In genomic region chr22:50260801-50261614, GRCh38 we compare ENCODE assay signal across 8 cellular contexts. TPM values are rescaled to one million over a fixed set of nuclear protein-coding genes. Genes with fewer than 3 reads are reported as not detected.
DNase-seq lines count a peak whose midpoint lies in the region; ATAC-seq, FAIRE-seq and TF ChIP-seq lines count a peak whose summit lies in the region.

No MANE protein-coding gene starts in this region.

- no peaks in the 10 kb centered on the region for H3K36me3 ChIP-seq in SU-DHL-6 (ENCODE audit: low read length)
- H3K36me3 ChIP-seq in H1 (ENCODE audit: control insufficient read depth in 2 of 4, insufficient read depth in 4 of 4, low read length in 3 of 4): no peaks in the 10 kb centered on the region
- peaks cover 0 to 3% (median 0%) of the 10 kb centered on the region in 4 donors for H3K36me3 ChIP-seq in upper lobe of left lung

- peaks cover 6% of the 10 kb centered on the region; the same call in 1 of the 2 replicates for H3K23me2 ChIP-seq in H1 (ENCODE audit: low read depth, low read length)

- H4K91ac ChIP-seq in H1 (replicated peaks; ENCODE audit: insufficient read length, low read length): peak overlapping the region; percentile 40

- peak overlapping the region; percentile 1 for H3K27ac ChIP-seq in SU-DHL-6 (ENCODE audit: low read depth, low read length)
- no peak overlapping the region for H3K27ac ChIP-seq in H1 (ENCODE audit: low read depth, low read length)
- H3K27ac ChIP-seq in upper lobe of left lung: peak overlapping the region in 3 of 4 donors; percentile 15 to 70 (median 42)

- intact Hi-C loops in lower leg skin (cut with DNase I; ENCODE audit: low total_unique reads): no loop called here

- no peak overlapping the region for H2AFZ ChIP-seq in SU-DHL-6 (ENCODE audit: low read depth, low read length, severe bottlenecking)
- H2AFZ ChIP-seq in H1 (ENCODE audit: low read length): no peak overlapping the region; the same call in 1 of the 2 replicates

- no peak overlapping the region for H2BK120ac ChIP-seq in H1 (replicated peaks; ENCODE audit: low read depth, low read length)

- H3K27me3 ChIP-seq in SU-DHL-6 (ENCODE audit: low read length) (no peaks in the 10 kb centered on the region), H1 (replicated peaks in 1 of 4; ENCODE audit: control insufficient read depth in 3 of 4, extremely low read depth in 1 of 4, insufficient read depth in 3 of 4, low read length in 3 of 4) (peaks cover 1 to 22% (median 18%) of the 10 kb centered on the region in 4 experiments; a peak in 6 of 7 replicates), upper lobe of left lung (peaks cover 0 to 13% (median 2%) of the 10 kb centered on the region in 4 donors)

- H3K9me3 ChIP-seq in SU-DHL-6 (ENCODE audit: insufficient read depth, low read length): no peaks in the 10 kb centered on the region
- no peaks in the 10 kb centered on the region for H3K9me3 ChIP-seq in H1 (ENCODE audit: insufficient read depth in 2 of 2, low read depth in 1 of 2, low read length in 1 of 2)
- H3K9me3 ChIP-seq in upper lobe of left lung: no peaks in the 10 kb centered on the region

- no peak for FAIRE-seq in H1 (lab: Jason Lieb, UNC)

- peak overlapping the region; percentile 89; the same call in 1 of the 2 replicates for H4K8ac ChIP-seq in H1 (ENCODE audit: extremely low read depth, insufficient read depth, low read length)

- TF ChIP-seq POLR2A in H1 (IDR thresholded peaks at IDR 0.05; ENCODE audit: control extremely low read depth in 1 of 2, low read depth in 2 of 2, low read length in 2 of 2) (no peak), upper lobe of left lung (IDR thresholded peaks at IDR 0.05) (no peak), lower leg skin (IDR thresholded peaks at IDR 0.05) (no peak)

- H3K4ac ChIP-seq in H1 (replicated peaks; ENCODE audit: insufficient read length, low read depth, low read length): no peak overlapping the region

- no peaks in the 10 kb centered on the region for H4K20me1 ChIP-seq in SU-DHL-6 (ENCODE audit: low read depth, low read length)
- peaks cover 5 to 10% of the 10 kb centered on the region in 2 experiments for H4K20me1 ChIP-seq in H1 (replicated peaks in 1 of 2; ENCODE audit: control insufficient read depth in 1 of 2, insufficient read depth in 2 of 2, low read length in 2 of 2)

- TF ChIP-seq RAD21 in H1 (IDR thresholded peaks at IDR 0.05 in 1 of 2, conservative IDR thresholded peaks at IDR 0.05 in 1 of 2; ENCODE audit: low read depth in 2 of 2, low read length in 2 of 2): no peak

- H3K18ac ChIP-seq in H1 (ENCODE audit: extremely low read depth, low read length): no peak overlapping the region; the same call in none of the 2 replicates

- H3K23ac ChIP-seq in H1 (ENCODE audit: insufficient read length): no peak overlapping the region

- H2BK15ac ChIP-seq in H1 (ENCODE audit: low read length): 0 out of 2 replicates have a peak overlapping the region, but pooled peaks have one; percentile 61

- H3F3A ChIP-seq in SU-DHL-6 (ENCODE audit: insufficient read depth): no peaks in the 10 kb centered on the region

- ATAC-seq in HG02759 (IDR thresholded peaks at IDR 0.05; ENCODE audit: unreplicated experiment): peak; percentile 43
- ATAC-seq in upper lobe of left lung (ENCODE audit: low FRiP score in 2 of 2): peak in 1 of 2 donors; percentile 7
- no peak for ATAC-seq in HG02981 (IDR thresholded peaks at IDR 0.05; ENCODE audit: unreplicated experiment)

- peak; percentile 69 for DNase-seq in G401 (ENCODE audit: low spot score)
- DNase-seq in H1 (ENCODE audit: low read depth in 1 of 2, low spot score in 2 of 2): peak in 1 of 2 experiments; percentile 72
- peak; percentile 65 for DNase-seq in middle frontal gyrus (ENCODE audit: extremely low spot score, low spot score)
- peak in 1 of 2 donors; percentile 91 for DNase-seq in upper lobe of left lung
- DNase-seq in lower leg skin (ENCODE audit: low spot score in 2 of 2): no peak

- TF ChIP-seq EP300 in H1 (IDR thresholded peaks at IDR 0.05; ENCODE audit: borderline replicate concordance in 1 of 2, low read depth in 2 of 2, low read length in 2 of 2) (no peak), upper lobe of left lung (IDR thresholded peaks at IDR 0.05) (no peak)

- H3K56ac ChIP-seq in H1 (replicated peaks; ENCODE audit: insufficient read length, low read depth, low read length): no peak overlapping the region

- H2BK12ac ChIP-seq in H1 (ENCODE audit: low read depth, low read length): no peak overlapping the region

- no peaks in the 10 kb centered on the region for H3K79me1 ChIP-seq in H1 (ENCODE audit: low read depth, low read length)

- WGBS in H1 (ENCODE audit: extremely low coverage in 1 of 2, insufficient coverage in 1 of 2, insufficient read length in 1 of 2, insufficient replicate concordance in 2 of 2, low coverage in 1 of 2, low lambda C conversion rate in 2 of 2, missing lambda C conversion rate in 1 of 2), 2 experiments: 3% methylated on average over 56 of the region's 92 CpGs; no CpG with 5 or more reads in 1 of the 2 experiments
- 0% methylated on average over 10 of the region's 92 CpGs; no CpG with 5 or more reads in 1 of the 2 donors for WGBS in upper lobe of left lung, 2 donors
- WGBS in lower leg skin, 2 donors: 2 to 3% methylated on average over 20 to 56 of the region's 92 CpGs

- TF ChIP-seq CTCF in SU-DHL-6 (IDR thresholded peaks at IDR 0.05; ENCODE audit: insufficient read depth, low read length, poor library complexity, severe bottlenecking) (no peak), H1 (IDR thresholded peaks at IDR 0.05; ENCODE audit: control extremely low read depth in 1 of 3, insufficient read depth in 1 of 3, low read depth in 1 of 3, low read length in 3 of 3) (no peak), upper lobe of left lung (IDR thresholded peaks at IDR 0.05) (no peak), lower leg skin (IDR thresholded peaks at IDR 0.05) (no peak)

- H3K79me2 ChIP-seq in SU-DHL-6 (ENCODE audit: insufficient read depth, low read length) (no peaks in the 10 kb centered on the region), H1 (ENCODE audit: control insufficient read depth in 1 of 2, insufficient read depth in 2 of 2, low read length in 2 of 2) (no peaks in the 10 kb centered on the region)

- H3K9me2 ChIP-seq in SU-DHL-6 (replicated peaks; ENCODE audit: insufficient read depth, low read length): no peaks in the 10 kb centered on the region

- no peak overlapping the region for H4K5ac ChIP-seq in H1 (ENCODE audit: insufficient read length, low read depth, low read length)

- CTCF ChIA-PET in H1 (lab: Charles Lee; ENCODE audit: partially characterized antibody): interaction anchor here (2.2 to 4.7 kb wide), 3 partner anchors 9 to 81 kb away, joined by 12 to 26 read pairs (median 17); partner anchors contain the start of gene HDAC10

- H2AK5ac ChIP-seq in H1 (ENCODE audit: low read depth, low read length): no peak overlapping the region

- no peak overlapping the region for H2BK5ac ChIP-seq in H1 (ENCODE audit: low read depth, low read length)

- H3K4me3 ChIP-seq in SU-DHL-6 (ENCODE audit: insufficient read depth, low read length, poor library complexity, severe bottlenecking): peak overlapping the region; percentile 64
- peak overlapping the region; percentile 35 to 73 (median 48) for H3K4me3 ChIP-seq in H1 (ENCODE audit: extremely low read depth in 1 of 4, insufficient read depth in 2 of 4, low read depth in 3 of 4, low read length in 4 of 4)
- peak overlapping the region; percentile 56 to 67 (median 62) for H3K4me3 ChIP-seq in upper lobe of left lung
- H3K4me3 ChIP-seq in lower leg skin (ENCODE audit: low read depth, poor library complexity, severe bottlenecking): no peak overlapping the region

- no peak overlapping the region for H2BK20ac ChIP-seq in H1 (ENCODE audit: low read length)

- in situ Hi-C loops in G401 (cut with HindIII; ENCODE audit: low sequenced_read_pairs): no loop called here

- H3K9ac ChIP-seq in SU-DHL-6 (ENCODE audit: low read length): peak overlapping the region; percentile 72
- peak overlapping the region in 1 of 4 experiments; percentile 19; a peak in 2 of 7 replicates for H3K9ac ChIP-seq in H1 (replicated peaks in 1 of 4; ENCODE audit: extremely low read depth in 1 of 4, low read depth in 3 of 4, low read length in 3 of 4)

- POLR2A ChIA-PET in H1 (lab: Charles Lee; ENCODE audit: partially characterized antibody): interaction anchor here (0.6 to 2.3 kb wide), 5 partner anchors 9 to 60 kb away, joined by 3 to 5 read pairs (median 3); partner anchors contain the start of gene HDAC10

- H3K4me2 ChIP-seq in SU-DHL-6 (ENCODE audit: low read depth, low read length, poor library complexity, severe bottlenecking) (peak overlapping the region; percentile 56), H1 (ENCODE audit: insufficient read depth in 1 of 2, low read depth in 2 of 2, low read length in 2 of 2) (peak overlapping the region; percentile 77 to 78)

- H3K4me1 ChIP-seq in H1 (replicated peaks in 1 of 4; ENCODE audit: control insufficient read depth in 3 of 4, insufficient read depth in 4 of 4, low read length in 3 of 4) (peaks cover 0 to 20% (median 10%) of the 10 kb centered on the region in 4 experiments; a peak in 6 of 7 replicates), upper lobe of left lung (peaks cover 16 to 35% (median 18%) of the 10 kb centered on the region in 4 donors)

- no peak overlapping the region for H3K14ac ChIP-seq in H1 (ENCODE audit: insufficient read length)

RNA-seq across cellular contexts. Expression of gene MAPK12, which starts 0.5 kb away (rescaled TPM):
- 155 and 158 TPM in 2 replicates for total RNA-seq in G401 (2014; rRNA removed; shearing (Covaris generic))
- 15.6 and 20.3 TPM in 2 replicates for total RNA-seq in H1 (2021; fragmentation: NEBNext Ultra II Directional; extraction: Animal tissue kit (Norgen Biotek cat#: 25700))
- polyA plus RNA-seq in H1 (2011; rRNA removed): 17.3 and 25.9 TPM in 2 replicates
- 24.5 TPM for polyA plus RNA-seq in H1 (2011; cell fraction: cytosol; rRNA removed)
- polyA plus RNA-seq in H1 (2011; cell fraction: nucleus; rRNA removed): 83.3 TPM
- polyA plus RNA-seq in H1 (2012, experiment 1 of 2): 13.2 to 20.0 TPM (median 18.2 TPM) in 4 replicates
- 15.2 TPM for polyA plus RNA-seq in H1 (2012, experiment 2 of 2)
- 14.5 TPM for polyA plus RNA-seq in H1 (2013, experiment 1 of 2)
- polyA plus RNA-seq in H1 (2013, experiment 2 of 2): 11.9 TPM
- 8.8 and 9.6 TPM in 2 replicates for polyA minus RNA-seq in H1 (2011; rRNA and poly(A)+ RNA removed)
- polyA minus RNA-seq in H1 (2011; cell fraction: cytosol; rRNA and poly(A)+ RNA removed): 11.2 TPM
- 19.5 TPM for polyA minus RNA-seq in H1 (2011; cell fraction: nucleus; rRNA and poly(A)+ RNA removed)
- 10 to 100 TPM in 3 of 6 donors, 1 to 10 TPM in 3; 3.1 to 19.2 (median 10.1) TPM for total RNA-seq in upper lobe of left lung
- total RNA-seq in lower leg skin: 1 to 10 TPM in 3 of 4 donors, under 1 TPM in 1; 0.99 to 3.5 (median 1.8) TPM

RNA-seq across cellular contexts. Expression of gene MAPK11, which starts 9.2 kb away (rescaled TPM):
- total RNA-seq in G401 (2014; rRNA removed; shearing (Covaris generic)): 21.3 and 21.5 TPM in 2 replicates
- 1.5 TPM in 2 replicates for total RNA-seq in H1 (2021; fragmentation: NEBNext Ultra II Directional; extraction: Animal tissue kit (Norgen Biotek cat#: 25700))
- 0.70 and 1.5 TPM in 2 replicates for polyA plus RNA-seq in H1 (2011; rRNA removed)
- 1.1 TPM for polyA plus RNA-seq in H1 (2011; cell fraction: cytosol; rRNA removed)
- 4.6 TPM for polyA plus RNA-seq in H1 (2011; cell fraction: nucleus; rRNA removed)
- 0.36 to 1.7 TPM (median 1.1 TPM) in 4 replicates for polyA plus RNA-seq in H1 (2012, experiment 1 of 2)
- 0.45 TPM for polyA plus RNA-seq in H1 (2012, experiment 2 of 2)
- polyA plus RNA-seq in H1 (2013, experiment 1 of 2): 0.87 TPM
- 0.96 TPM for polyA plus RNA-seq in H1 (2013, experiment 2 of 2)
- polyA minus RNA-seq in H1 (2011; rRNA and poly(A)+ RNA removed): 0.57 and 0.68 TPM in 2 replicates
- polyA minus RNA-seq in H1 (2011; cell fraction: cytosol; rRNA and poly(A)+ RNA removed): not detected
- polyA minus RNA-seq in H1 (2011; cell fraction: nucleus; rRNA and poly(A)+ RNA removed): 1.00 TPM
- total RNA-seq in upper lobe of left lung (10 to 100 TPM in 1 of 6 donors, 1 to 10 TPM in 5; 3.1 to 27.3 (median 8.6) TPM), lower leg skin (1 to 10 TPM in 3 of 4 donors, under 1 TPM in 1; 0.65 to 8.1 (median 2.9) TPM)

RNA-seq across cellular contexts. Expression of gene HDAC10, which starts 9.9 kb away (rescaled TPM):
- 6.1 and 28.5 TPM in 2 replicates for total RNA-seq in G401 (2014; rRNA removed; shearing (Covaris generic))
- total RNA-seq in H1 (2021; fragmentation: NEBNext Ultra II Directional; extraction: Animal tissue kit (Norgen Biotek cat#: 25700)): 21.2 and 26.4 TPM in 2 replicates
- polyA plus RNA-seq in H1 (2011; rRNA removed): 11.2 and 18.8 TPM in 2 replicates
- 11.2 TPM for polyA plus RNA-seq in H1 (2011; cell fraction: cytosol; rRNA removed)
- polyA plus RNA-seq in H1 (2011; cell fraction: nucleus; rRNA removed): 131 TPM
- polyA plus RNA-seq in H1 (2012, experiment 1 of 2): 13.3 to 28.3 TPM (median 25.5 TPM) in 4 replicates
- 14.3 TPM for polyA plus RNA-seq in H1 (2012, experiment 2 of 2)
- 11.9 TPM for polyA plus RNA-seq in H1 (2013, experiment 1 of 2)
- 11.8 TPM for polyA plus RNA-seq in H1 (2013, experiment 2 of 2)
- 6.1 and 7.2 TPM in 2 replicates for polyA minus RNA-seq in H1 (2011; rRNA and poly(A)+ RNA removed)
- polyA minus RNA-seq in H1 (2011; cell fraction: cytosol; rRNA and poly(A)+ RNA removed): 11.4 TPM
- 34.8 TPM for polyA minus RNA-seq in H1 (2011; cell fraction: nucleus; rRNA and poly(A)+ RNA removed)
- 100 to 1,000 TPM in 1 of 6 donors, 10 to 100 TPM in 5; 33.0 to 202 (median 53.1) TPM for total RNA-seq in upper lobe of left lung
- total RNA-seq in lower leg skin: 10 to 100 TPM; 36.4 to 60.7 (median 45.7) TPM

RNA-seq across cellular contexts. Expression of gene TUBGCP6, which starts 16.2 kb away (rescaled TPM):
- total RNA-seq in G401 (2014; rRNA removed; shearing (Covaris generic)): 15.1 and 17.0 TPM in 2 replicates
- 23.5 and 24.7 TPM in 2 replicates for total RNA-seq in H1 (2021; fragmentation: NEBNext Ultra II Directional; extraction: Animal tissue kit (Norgen Biotek cat#: 25700))
- polyA plus RNA-seq in H1 (2011; rRNA removed): 24.2 and 33.6 TPM in 2 replicates
- polyA plus RNA-seq in H1 (2011; cell fraction: cytosol; rRNA removed): 23.5 TPM
- polyA plus RNA-seq in H1 (2011; cell fraction: nucleus; rRNA removed): 176 TPM
- 18.5 to 28.4 TPM (median 26.1 TPM) in 4 replicates for polyA plus RNA-seq in H1 (2012, experiment 1 of 2)
- polyA plus RNA-seq in H1 (2012, experiment 2 of 2): 17.2 TPM
- polyA plus RNA-seq in H1 (2013, experiment 1 of 2): 14.6 TPM
- polyA plus RNA-seq in H1 (2013, experiment 2 of 2): 13.0 TPM
- polyA minus RNA-seq in H1 (2011; rRNA and poly(A)+ RNA removed): 14.8 and 14.9 TPM in 2 replicates
- polyA minus RNA-seq in H1 (2011; cell fraction: cytosol; rRNA and poly(A)+ RNA removed): 13.8 TPM
- polyA minus RNA-seq in H1 (2011; cell fraction: nucleus; rRNA and poly(A)+ RNA removed): 34.9 TPM
- total RNA-seq in upper lobe of left lung (100 to 1,000 TPM in 2 of 6 donors, 10 to 100 TPM in 4; 43.2 to 216 (median 52.4) TPM), lower leg skin (10 to 100 TPM; 37.1 to 67.0 (median 52.5) TPM)

RNA-seq across cellular contexts. Expression of gene PLXNB2, which starts 46.4 kb away (rescaled TPM):
- 93.4 and 100 TPM in 2 replicates for total RNA-seq in G401 (2014; rRNA removed; shearing (Covaris generic))
- 92.8 and 106 TPM in 2 replicates for total RNA-seq in H1 (2021; fragmentation: NEBNext Ultra II Directional; extraction: Animal tissue kit (Norgen Biotek cat#: 25700))
- 58.3 and 83.3 TPM in 2 replicates for polyA plus RNA-seq in H1 (2011; rRNA removed)
- 58.5 TPM for polyA plus RNA-seq in H1 (2011; cell fraction: cytosol; rRNA removed)
- polyA plus RNA-seq in H1 (2011; cell fraction: nucleus; rRNA removed): 226 TPM
- polyA plus RNA-seq in H1 (2012, experiment 1 of 2): 63.1 to 97.9 TPM (median 90.3 TPM) in 4 replicates
- polyA plus RNA-seq in H1 (2012, experiment 2 of 2): 97.7 TPM
- 115 TPM for polyA plus RNA-seq in H1 (2013, experiment 1 of 2)
- polyA plus RNA-seq in H1 (2013, experiment 2 of 2): 92.5 TPM
- polyA minus RNA-seq in H1 (2011; rRNA and poly(A)+ RNA removed): 71.0 and 71.3 TPM in 2 replicates
- polyA minus RNA-seq in H1 (2011; cell fraction: cytosol; rRNA and poly(A)+ RNA removed): 70.6 TPM
- 62.9 TPM for polyA minus RNA-seq in H1 (2011; cell fraction: nucleus; rRNA and poly(A)+ RNA removed)
- 100 to 1,000 TPM; 218 to 407 (median 313) TPM for total RNA-seq in upper lobe of left lung
- 100 to 1,000 TPM; 105 to 199 (median 155) TPM for total RNA-seq in lower leg skin

Comparison
In these comparisons a context has a peak if more than half of its experiments do, and no peak if none do; other contexts are left out.
1. DNase-seq: peak in G401 (single experiment) and middle frontal gyrus (single experiment); none in lower leg skin (0 of 2).